ENCODE assay signal across 19 cellular contexts in genomic region chr11:10631761-10632160, GRCh38.
DNase-seq lines count a peak whose midpoint lies in the region; ATAC-seq and TF ChIP-seq lines count a peak whose summit lies in the region.
"Had no signal": no experiment of that assay in that cellular context is flagged by ENCODE, and none has a peak within 500 bp of the region (broad histone marks: within the 10 kb centered on the region; RNA-seq: fewer than 3 reads in every experiment).

No MANE protein-coding gene starts in this region.

- H3K4me2 ChIP-seq in H9 (ENCODE audit: insufficient read depth, insufficient read length, low read length) (no peak overlapping the region), PC-9 (no peak overlapping the region)
- H3K4me2 ChIP-seq: A549, KMS-11 had no signal

- no peak overlapping the region for H3T11ph ChIP-seq in H9 (ENCODE audit: low read length)

- no peak overlapping the region for H4K91ac ChIP-seq in H9 (ENCODE audit: insufficient read length, low read depth, low read length)

- no peak overlapping the region for H2BK120ac ChIP-seq in H9 (ENCODE audit: low read depth, low read length, poor library complexity, severe bottlenecking)

- no peak overlapping the region for H3K56ac ChIP-seq in H9 (ENCODE audit: insufficient read length, low read depth, low read length)

- H3K36me3 ChIP-seq in endodermal cell (ENCODE audit: control insufficient read depth, insufficient read depth, low read length) = no peaks in the 10 kb centered on the region
- peaks cover 59 to 71% (median 65%) of the 10 kb centered on the region in 3 donors for H3K36me3 ChIP-seq in tibial artery
- H3K36me3 ChIP-seq in PC-9 (ENCODE audit: low read depth) = no peaks in the 10 kb centered on the region
- H3K36me3 ChIP-seq: BE2C had no signal

- H3K9me2 ChIP-seq in PC-9 (ENCODE audit: insufficient read depth) = no peaks in the 10 kb centered on the region

- H3K79me1 ChIP-seq in H9 (ENCODE audit: insufficient read depth, low read depth, low read length, poor library complexity, severe bottlenecking) = no peaks in the 10 kb centered on the region

- POLR2A ChIA-PET in PC-9 (lab: Charles Lee; ENCODE audit: unreplicated experiment) = interaction anchor here (0.7 kb wide), 1 partner anchor 179 kb away, joined by 5 read pairs; no protein-coding TSS in a partner anchor

- H3K9me3 ChIP-seq in H9 (ENCODE audit: control insufficient read depth, low read depth, low read length) = no peaks in the 10 kb centered on the region
- no peaks in the 10 kb centered on the region for H3K9me3 ChIP-seq in endodermal cell (ENCODE audit: control insufficient read depth, low read length)
- no peaks in the 10 kb centered on the region for H3K9me3 ChIP-seq in tibial artery
- H3K9me3 ChIP-seq in PC-9 (ENCODE audit: insufficient read depth, low read depth) = no peaks in the 10 kb centered on the region
- H3K9me3 ChIP-seq: A549, BE2C had no signal

- no peak overlapping the region for H4K5ac ChIP-seq in H9 (ENCODE audit: insufficient read length, low read depth, low read length)

- H3K9ac ChIP-seq in H9 (ENCODE audit: extremely low read depth, insufficient read length, low read length) (no peak overlapping the region), endodermal cell (ENCODE audit: extremely low read depth, low read length, poor library complexity, severe bottlenecking) (no peak overlapping the region)
- H3K9ac ChIP-seq: KMS-11 had no signal

- WGBS in H9 (ENCODE audit: extremely low coverage, insufficient read length, low lambda C conversion rate) = no CpG with 5 or more reads among the region's 5 CpGs
- 88 to 92% methylated on average over 4 to 5 of the region's 5 CpGs for WGBS in endodermal cell (ENCODE audit: insufficient coverage in 1 of 2, insufficient read length in 1 of 2), 2 experiments

- ATAC-seq in naive B cell (ENCODE audit: low read depth in 2 of 2) (no peak), HG03025 (IDR thresholded peaks at IDR 0.05; ENCODE audit: low FRiP score, unreplicated experiment) (no peak)
- ATAC-seq: A549, Panc1 had no signal

- H3K36me3 Mint-ChIP-seq in H9 (ENCODE audit: insufficient read depth in 1 of 3, low read depth in 3 of 3) = no peaks in the 10 kb centered on the region
- H3K36me3 Mint-ChIP-seq in endodermal cell (ENCODE audit: low read depth) = no peaks in the 10 kb centered on the region
- no peaks in the 10 kb centered on the region for H3K36me3 Mint-ChIP-seq in naive B cell

- no peak overlapping the region for H2AFZ ChIP-seq in H9 (ENCODE audit: low read length)
- no peak overlapping the region for H2AFZ ChIP-seq in PC-9

- H3K4me1 ChIP-seq in H9 (ENCODE audit: insufficient read depth, low read length) (no peaks in the 10 kb centered on the region; the same call in 1 of the 2 replicates), endodermal cell (ENCODE audit: control insufficient read depth, insufficient read depth, low read length) (no peaks in the 10 kb centered on the region), tibial artery (peaks cover 0 to 29% (median 9%) of the 10 kb centered on the region in 4 donors), PC-9 (replicated peaks; ENCODE audit: insufficient read depth) (no peaks in the 10 kb centered on the region)
- H3K4me1 ChIP-seq: A549, BE2C had no signal

- H3K27ac ChIP-seq in H9 (ENCODE audit: insufficient read length, low read depth, low read length) (no peak overlapping the region), endodermal cell (ENCODE audit: low read depth, low read length) (no peak overlapping the region), tibial artery (peak overlapping the region; percentile 89), PC-9 (no peak overlapping the region)
- H3K27ac ChIP-seq: A549, KMS-11 had no signal

- CTCF ChIA-PET in PC-9 (lab: Charles Lee) = no interaction called here

- H2BK12ac ChIP-seq in H9 (ENCODE audit: insufficient read length, low read depth, low read length) = no peak overlapping the region

- no peak overlapping the region for H2BK5ac ChIP-seq in H9 (ENCODE audit: insufficient read length, low read length)

- H3K14ac ChIP-seq in H9 (ENCODE audit: insufficient read depth, low read length) = no peak overlapping the region

- H3K4me3 Mint-ChIP-seq in H9 (no peak overlapping the region), endodermal cell (no peak overlapping the region), naive B cell (no peak overlapping the region)

- H4K20me1 ChIP-seq in H9 (ENCODE audit: control insufficient read depth, insufficient read depth, insufficient read length) (no peaks in the 10 kb centered on the region), PC-9 (ENCODE audit: insufficient read depth) (no peaks in the 10 kb centered on the region)

- H3K27ac Mint-ChIP-seq in H9 (no peak overlapping the region), endodermal cell (no peak overlapping the region), naive B cell (peak overlapping the region in 4 of 6 donors; percentile 37 to 97 (median 78))

- no peak overlapping the region for H3K4ac ChIP-seq in H9 (ENCODE audit: low read depth, low read length)

- H3K27me3 ChIP-seq in H9 (ENCODE audit: insufficient read depth, low read length) = no peaks in the 10 kb centered on the region
- H3K27me3 ChIP-seq in endodermal cell (ENCODE audit: control insufficient read depth, insufficient read depth, low read length, poor library complexity, severe bottlenecking) = no peaks in the 10 kb centered on the region
- no peaks in the 10 kb centered on the region for H3K27me3 ChIP-seq in tibial artery
- H3K27me3 ChIP-seq in PC-9 (ENCODE audit: insufficient read depth, low read depth) = no peaks in the 10 kb centered on the region
- H3K27me3 ChIP-seq: BE2C had no signal

- DNase-seq in H9 = peak; percentile 5
- DNase-seq in endodermal cell = peak; percentile 18
- DNase-seq in naive B cell = no peak
- DNase-seq in tibial artery = no peak
- DNase-seq in activated CD4-positive, alpha-beta T cell treated with anti-CD3 and anti-CD28 coated beads, Interleukin-2, amount 50 U/mL, for 4 hours = no peak
- DNase-seq in PC-9 = no peak
- no peak for DNase-seq in ureter (ENCODE audit: low spot score)
- DNase-seq: BE2C; NCI-H1105; NCI-H146; NCI-H2029 treated with DMSO at 0.1 percent for 48 hours; NCI-H226; NCI-H510A treated with DMSO at 0.1 percent for 48 hours; NCI-H774; NK-92 treated with Interleukin-12 subunit alpha and Interleukin-12 subunit beta, amount 100 ng/mL, for 24 hours had no signal

- H3K4me1 Mint-ChIP-seq in H9 = peaks cover 0 to 7% of the 10 kb centered on the region in 2 experiments; a peak in 2 of 4 replicates
- no peaks in the 10 kb centered on the region for H3K4me1 Mint-ChIP-seq in endodermal cell
- H3K4me1 Mint-ChIP-seq in naive B cell = peaks cover 48 to 64% (median 53%) of the 10 kb centered on the region in 3 donors

- H3K9me3 Mint-ChIP-seq in H9 = no peaks in the 10 kb centered on the region
- H3K9me3 Mint-ChIP-seq in endodermal cell = no peaks in the 10 kb centered on the region
- H3K9me3 Mint-ChIP-seq in naive B cell = peaks cover 0 to 2% (median 0%) of the 10 kb centered on the region in 7 donors

- no peak overlapping the region for H2BK20ac ChIP-seq in H9 (ENCODE audit: low read depth, low read length, poor library complexity, severe bottlenecking)

- H2BK15ac ChIP-seq in H9 (ENCODE audit: low read depth, low read length) = no peak overlapping the region

- H2AK5ac ChIP-seq in H9 (ENCODE audit: insufficient read length, low read length) = no peak overlapping the region

- no peak overlapping the region for H3K4me3 ChIP-seq in endodermal cell (ENCODE audit: low read length)
- H3K4me3 ChIP-seq in tibial artery = no peak overlapping the region
- no peak overlapping the region for H3K4me3 ChIP-seq in PC-9
- H3K4me3 ChIP-seq: A549 had no signal

- H3K79me2 ChIP-seq in H9 (ENCODE audit: insufficient read depth, low read length) (no peaks in the 10 kb centered on the region), PC-9 (ENCODE audit: low read depth) (no peaks in the 10 kb centered on the region)

- no TSS peak for BruUV-seq in PC-9 (replicated peaks; lab: Mats Ljungman, UMichigan)

- H3K18ac ChIP-seq in H9 (ENCODE audit: insufficient read length, low read depth, low read length) = no peak overlapping the region

- TF ChIP-seq CTCF in H9 (conservative IDR thresholded peaks at IDR 0.05) = no peak
- TF ChIP-seq CTCF in endodermal cell (conservative IDR thresholded peaks at IDR 0.05) = no peak
- no peak for TF ChIP-seq CTCF in tibial artery (IDR thresholded peaks at IDR 0.05)
- TF ChIP-seq CTCF in PC-9 (conservative IDR thresholded peaks at IDR 0.05) = no peak

- no peaks in the 10 kb centered on the region for H3F3A ChIP-seq in PC-9 (ENCODE audit: insufficient read depth, low read depth)

- H3K23me2 ChIP-seq in H9 (ENCODE audit: insufficient read length, low read depth, low read length, poor library complexity, severe bottlenecking) = no peaks in the 10 kb centered on the region

- H4K8ac ChIP-seq in H9 (replicated peaks; ENCODE audit: insufficient read length, low read depth, low read length) = no peak overlapping the region

- no peaks in the 10 kb centered on the region; the same call in 1 of the 2 replicates for H3K27me3 Mint-ChIP-seq in H9 (ENCODE audit: low read depth)
- peaks cover 1% of the 10 kb centered on the region for H3K27me3 Mint-ChIP-seq in endodermal cell (ENCODE audit: insufficient read depth)
- H3K27me3 Mint-ChIP-seq in naive B cell = no peaks in the 10 kb centered on the region

- no peak overlapping the region for H3K23ac ChIP-seq in H9 (ENCODE audit: insufficient read length, low read depth, low read length)

- intact Hi-C loops in tibial artery (cut with DNase I; ENCODE audit: low total_unique reads) (no loop called here), PC-9 (cut with micrococcal nuclease; ENCODE audit: unreplicated experiment) (no loop called here)

Comparison
In these comparisons a context has a peak if more than half of its experiments do, and no peak if none do; other contexts are left out.
1. DNase-seq: peak in H9 (single experiment) and endodermal cell (single experiment); none in naive B cell (single experiment), tibial artery (0 of 2), activated CD4-positive, alpha-beta T cell treated with anti-CD3 and anti-CD28 coated beads, Interleukin-2, amount 50 U/mL, for 4 hours (0 of 2), PC-9 (0 of 2) and ureter (single experiment).
2. H3K27ac ChIP-seq: peak in tibial artery (2 of 2); none in H9 (single experiment), endodermal cell (single experiment) and PC-9 (single experiment).
3. H3K27ac Mint-ChIP-seq: peak in naive B cell (4 of 6); none in H9 (0 of 3) and endodermal cell (single experiment).